Comparison of ENCODE assay signal across 8 cellular contexts in genomic region chr20:53578492-53579222, GRCh38. TPM values are rescaled to one million over a fixed set of nuclear protein-coding genes. Genes with fewer than 3 reads are reported as not detected.
DNase-seq lines count a peak whose midpoint lies in the region; ATAC-seq and TF ChIP-seq lines count a peak whose summit lies in the region.

No MANE protein-coding gene starts in this region.

- H2BK120ac ChIP-seq in mesendoderm (ENCODE audit: low read depth, low read length) = no peak overlapping the region

- H3K56ac ChIP-seq in mesendoderm (ENCODE audit: low read length) = no peak overlapping the region

- no peak overlapping the region for H3K18ac ChIP-seq in mesendoderm (ENCODE audit: low read length)

- ATAC-seq in HG03354 (IDR thresholded peaks at IDR 0.05; ENCODE audit: poor library complexity, severe bottlenecking, unreplicated experiment) = peak; percentile 60
- ATAC-seq in activated B cell treated with CpG ODN at 0.5 μM for 24 hours (ENCODE audit: low read depth) = peak; percentile 58

- H2BK5ac ChIP-seq in mesendoderm (ENCODE audit: low read length) = no peak overlapping the region

- peak overlapping the region; percentile 32 for H3K4me3 Mint-ChIP-seq in activated B cell treated with CpG ODN at 0.5 μM for 24 hours

- H2BK15ac ChIP-seq in mesendoderm (replicated peaks; ENCODE audit: low read depth) = no peak overlapping the region

- peaks cover 34% of the 10 kb centered on the region for H3K36me3 ChIP-seq in effector memory CD4-positive, alpha-beta T cell (ENCODE audit: control insufficient read depth, insufficient read depth, low read length)
- H3K36me3 ChIP-seq in mesendoderm (ENCODE audit: control insufficient read depth, insufficient read depth, low read length) (peaks cover 32% of the 10 kb centered on the region), stomach smooth muscle (ENCODE audit: control insufficient read depth in 2 of 2, insufficient read depth in 2 of 2, low read length in 2 of 2) (peaks cover 0 to 28% of the 10 kb centered on the region in 2 donors)

- POLR2A ChIA-PET in activated B cell treated with CpG ODN at 0.5 μM for 24 hours (lab: Charles Lee) = interaction anchor here (1.8 to 2.2 kb wide), 3 partner anchors 15 to 361 kb away, joined by 4 to 39 read pairs (median 14); partner anchors contain the start of gene ZNF217

- TF ChIP-seq CTCF in activated B cell treated with CpG ODN at 0.5 μM for 24 hours (IDR thresholded peaks at IDR 0.05) = no peak

- WGBS in mesendoderm (ENCODE audit: extremely low coverage, insufficient coverage, low lambda C conversion rate) = no CpG with 5 or more reads among the region's 10 CpGs

- peak overlapping the region; percentile 29 for H3K9ac ChIP-seq in mesendoderm (ENCODE audit: low read length)
- peak overlapping the region in 1 of 2 donors; percentile 24 for H3K9ac ChIP-seq in stomach smooth muscle (ENCODE audit: low read length in 2 of 2)

- peaks cover 22% of the 10 kb centered on the region for H3K79me1 ChIP-seq in mesendoderm (ENCODE audit: low read length)

- no peaks in the 10 kb centered on the region for H3K9me3 Mint-ChIP-seq in activated B cell treated with CpG ODN at 0.5 μM for 24 hours

- H3K36me3 Mint-ChIP-seq in activated B cell treated with CpG ODN at 0.5 μM for 24 hours (ENCODE audit: low read depth) = peaks cover 79% of the 10 kb centered on the region

- H3K4ac ChIP-seq in mesendoderm (ENCODE audit: low read depth, low read length) = no peak overlapping the region

- H3K4me1 Mint-ChIP-seq in activated B cell treated with CpG ODN at 0.5 μM for 24 hours = peaks cover 56% of the 10 kb centered on the region

- H3K27me3 ChIP-seq in effector memory CD4-positive, alpha-beta T cell (replicated peaks; ENCODE audit: control insufficient read depth, insufficient read depth, low read length, poor library complexity, severe bottlenecking) = no peaks in the 10 kb centered on the region
- H3K27me3 ChIP-seq in mesendoderm (ENCODE audit: insufficient read depth, low read length, poor library complexity) = no peaks in the 10 kb centered on the region
- H3K27me3 ChIP-seq in stomach smooth muscle (ENCODE audit: control insufficient read depth in 1 of 2, insufficient read depth in 2 of 2, low read length in 2 of 2) = no peaks in the 10 kb centered on the region

- H3K4me1 ChIP-seq in effector memory CD4-positive, alpha-beta T cell (ENCODE audit: control insufficient read depth, insufficient read depth, low read length, poor library complexity, severe bottlenecking) = peaks cover 35% of the 10 kb centered on the region
- H3K4me1 ChIP-seq in mesendoderm (ENCODE audit: control insufficient read depth, low read depth, low read length) (no peaks in the 10 kb centered on the region), stomach smooth muscle (ENCODE audit: control insufficient read depth, insufficient read depth, low read length) (peaks cover 19% of the 10 kb centered on the region)

- H3K27ac ChIP-seq in effector memory CD4-positive, alpha-beta T cell (ENCODE audit: insufficient read depth, low read length, poor library complexity, severe bottlenecking) = peak overlapping the region; percentile 75
- H3K27ac ChIP-seq in mesendoderm (ENCODE audit: low read depth, low read length) = no peak overlapping the region
- no peak overlapping the region for H3K27ac ChIP-seq in stomach smooth muscle (ENCODE audit: low read length)

- H3K23ac ChIP-seq in mesendoderm (ENCODE audit: low read length) = no peak overlapping the region

- DNase-seq in activated gamma-delta T cell treated with Interleukin-2 at 50 U/mL for 16 hours (peak; percentile 66), activated gamma-delta T cell (lab: John Stamatoyannopoulos, UW) (no peak), NCI-H460 (ENCODE audit: extremely low read depth, low read depth) (peak; percentile 89), activated B cell treated with CpG ODN at 0.5 μM for 24 hours (no peak), mesendoderm (peak; percentile 87)
- peak; percentile 25 to 65 (median 39) for DNase-seq in effector memory CD4-positive, alpha-beta T cell

- intact Hi-C loops in activated B cell treated with CpG ODN at 0.5 μM for 24 hours (cut with micrococcal nuclease) = loop anchor here (1.0 to 10.0 kb wide), 7 partner anchors 16 to 484 kb away; no protein-coding TSS in a partner anchor

- peak overlapping the region; percentile 88 for H3K27ac Mint-ChIP-seq in activated B cell treated with CpG ODN at 0.5 μM for 24 hours

- H3K4me2 ChIP-seq in mesendoderm (ENCODE audit: low read length) = no peak overlapping the region

- no peaks in the 10 kb centered on the region for H3K27me3 Mint-ChIP-seq in activated B cell treated with CpG ODN at 0.5 μM for 24 hours

- CTCF ChIA-PET in activated B cell treated with CpG ODN at 0.5 μM for 24 hours (lab: Charles Lee) = interaction anchor here (0.6 to 8.8 kb wide), 18 partner anchors 151 to 484 kb away, joined by 3 to 88 read pairs (median 4); no protein-coding TSS in a partner anchor

- no peak overlapping the region for H4K8ac ChIP-seq in mesendoderm (ENCODE audit: low read depth, low read length)

- H3K9me3 ChIP-seq in effector memory CD4-positive, alpha-beta T cell (ENCODE audit: control insufficient read depth, low read length) = no peaks in the 10 kb centered on the region
- H3K9me3 ChIP-seq in stomach smooth muscle (ENCODE audit: control insufficient read depth in 2 of 2, low read length in 2 of 2) = no peaks in the 10 kb centered on the region

- no peak overlapping the region for H2AK5ac ChIP-seq in mesendoderm (ENCODE audit: low read length)

- H3K4me3 ChIP-seq in effector memory CD4-positive, alpha-beta T cell (ENCODE audit: insufficient read depth, low read depth, low read length, poor library complexity, severe bottlenecking) = peak overlapping the region; percentile 52
- H3K4me3 ChIP-seq in mesendoderm (ENCODE audit: low read length) (no peak overlapping the region), stomach smooth muscle (ENCODE audit: low read length in 2 of 2) (peak overlapping the region; percentile 10 to 44)

- H4K5ac ChIP-seq in mesendoderm (ENCODE audit: low read length) = no peak overlapping the region

- peaks cover 83% of the 10 kb centered on the region for H3K79me2 ChIP-seq in mesendoderm (ENCODE audit: control insufficient read depth, insufficient read depth, low read length)

RNA-seq across cellular contexts. Expression of gene ZNF217, which starts 15.0 kb away (rescaled TPM):
- 18.7 and 22.1 TPM in 2 replicates for total RNA-seq in NCI-H460 (2014; rRNA removed; shearing (Covaris generic))
- 4.7 and 4.8 TPM in 2 replicates for polyA plus RNA-seq in NCI-H460 (2014; cell fraction: nucleus; rRNA removed)
- total RNA-seq in activated B cell treated with CpG ODN at 0.5 μM for 24 hours = 70.0 and 80.3 TPM in 2 replicates
- polyA plus RNA-seq in mesendoderm (2013, experiment 1 of 2) = 22.0 TPM
- 21.5 TPM for polyA plus RNA-seq in mesendoderm (2013, experiment 2 of 2)

Comparison
In these comparisons a context has a peak if more than half of its experiments do, and no peak if none do; other contexts are left out.
1. DNase-seq: peak in activated gamma-delta T cell treated with Interleukin-2 at 50 U/mL for 16 hours (single experiment), NCI-H460 (single experiment), effector memory CD4-positive, alpha-beta T cell (3 of 3) and mesendoderm (single experiment); none in activated gamma-delta T cell (single experiment) and activated B cell treated with CpG ODN at 0.5 μM for 24 hours (single experiment).